Comparison of ENCODE assay signal across 24 cellular contexts in the genomic region with DNA sequence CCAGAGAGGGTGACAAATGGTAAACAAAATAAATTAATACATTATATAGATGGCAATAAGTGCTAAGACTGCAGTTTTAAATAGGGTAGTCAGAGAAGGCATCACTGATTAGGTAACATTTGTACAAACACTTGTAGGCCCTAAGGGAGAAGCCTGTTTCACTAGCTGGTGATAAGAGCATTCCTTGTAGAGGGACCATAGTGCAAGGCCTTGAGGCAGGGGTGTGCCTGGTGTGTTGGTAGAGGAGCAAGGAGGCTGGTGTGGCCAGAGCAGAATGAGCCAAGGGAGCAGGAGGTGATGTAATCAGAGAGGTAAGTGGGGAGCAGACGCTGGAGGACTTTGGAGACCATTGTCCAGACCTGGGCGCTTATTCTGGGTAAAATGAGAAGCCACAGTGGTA.
"Had no signal": no experiment of that assay in that cellular context is flagged by ENCODE, and none has a peak within 500 bp of the region (broad histone marks: within the 10 kb centered on the region; RNA-seq: fewer than 3 reads in every experiment).

No MANE protein-coding gene starts in this region.

- H3K27ac ChIP-seq: gastroesophageal sphincter, spleen, suprapubic skin, tibial artery had no signal

- H3K27me3 Mint-ChIP-seq: activated CD4-positive, alpha-beta T cell treated with anti-CD3 and anti-CD28 coated beads for 36 hours; brain; effector memory CD8-positive, alpha-beta T cell had no signal

- H3K4me3 Mint-ChIP-seq: activated CD4-positive, alpha-beta T cell treated with anti-CD3 and anti-CD28 coated beads for 36 hours; activated T-cell treated with anti-CD3 and anti-CD28 coated beads, Interleukin-2, amount 50 U/mL, for 72 hours; brain; effector memory CD8-positive, alpha-beta T cell; immature natural killer cell; nephron had no signal

- H3K27ac Mint-ChIP-seq: activated CD4-positive, alpha-beta T cell treated with anti-CD3 and anti-CD28 coated beads for 36 hours; activated naive CD4-positive, alpha-beta T cell treated with anti-CD3 and anti-CD28 coated beads, Interleukin-2, amount 50 U/mL, for 72 hours; activated T-cell treated with anti-CD3 and anti-CD28 coated beads, Interleukin-2, amount 50 U/mL, for 72 hours; effector memory CD8-positive, alpha-beta T cell; immature natural killer cell; nephron had no signal

- H3K4me1 ChIP-seq: gastroesophageal sphincter, spleen, suprapubic skin had no signal

- FAIRE-seq: urothelium cell line had no signal

- ATAC-seq: activated CD4-positive, alpha-beta T cell treated with anti-CD3 and anti-CD28 coated beads for 36 hours; activated naive CD4-positive, alpha-beta T cell treated with anti-CD3 and anti-CD28 coated beads, Interleukin-2, amount 50 U/mL, for 72 hours; activated T-cell treated with anti-CD3 and anti-CD28 coated beads, Interleukin-2, amount 50 U/mL, for 72 hours; effector memory CD8-positive, alpha-beta T cell; gastroesophageal sphincter; left lobe of liver; right cardiac atrium had no signal

- H3K9me3 Mint-ChIP-seq: activated naive CD4-positive, alpha-beta T cell treated with anti-CD3 and anti-CD28 coated beads, Interleukin-2, amount 50 U/mL, for 72 hours; activated T-cell treated with anti-CD3 and anti-CD28 coated beads, Interleukin-2, amount 50 U/mL, for 72 hours; brain; effector memory CD8-positive, alpha-beta T cell; immature natural killer cell; nephron had no signal

- H3K36me3 Mint-ChIP-seq: activated naive CD4-positive, alpha-beta T cell treated with anti-CD3 and anti-CD28 coated beads, Interleukin-2, amount 50 U/mL, for 72 hours; brain had no signal

- H3K27me3 ChIP-seq: gastroesophageal sphincter, spleen, suprapubic skin, tibial artery had no signal

- DNase-seq: activated CD4-positive, alpha-beta T cell treated with anti-CD3 and anti-CD28 coated beads for 36 hours; activated CD4-positive, CD25-positive, alpha-beta regulatory T cell; activated naive CD4-positive, alpha-beta T cell; activated T-cell treated with anti-CD3 and anti-CD28 coated beads for 4 hours; activated T-cell treated with anti-CD3 and anti-CD28 coated beads, Interleukin-2, amount 50 U/mL, for 72 hours; aorta; cortex of kidney; effector memory CD8-positive, alpha-beta T cell; head of caudate nucleus; hypothalamus; immature natural killer cell; mammary epithelial cell; occipital lobe; right cardiac atrium; spleen; stimulated activated naive CD4-positive, alpha-beta T cell; tibial artery had no signal

- H3K4me3 ChIP-seq: gastroesophageal sphincter, spleen, suprapubic skin, tibial artery had no signal

- H3K36me3 ChIP-seq: gastroesophageal sphincter, spleen, suprapubic skin, tibial artery had no signal

- H3K9me3 ChIP-seq: gastroesophageal sphincter, spleen, suprapubic skin, tibial artery had no signal

- H3K4me1 Mint-ChIP-seq: immature natural killer cell had no signal
